20 cellular contexts compared by ENCODE assay signal in the genomic region with DNA sequence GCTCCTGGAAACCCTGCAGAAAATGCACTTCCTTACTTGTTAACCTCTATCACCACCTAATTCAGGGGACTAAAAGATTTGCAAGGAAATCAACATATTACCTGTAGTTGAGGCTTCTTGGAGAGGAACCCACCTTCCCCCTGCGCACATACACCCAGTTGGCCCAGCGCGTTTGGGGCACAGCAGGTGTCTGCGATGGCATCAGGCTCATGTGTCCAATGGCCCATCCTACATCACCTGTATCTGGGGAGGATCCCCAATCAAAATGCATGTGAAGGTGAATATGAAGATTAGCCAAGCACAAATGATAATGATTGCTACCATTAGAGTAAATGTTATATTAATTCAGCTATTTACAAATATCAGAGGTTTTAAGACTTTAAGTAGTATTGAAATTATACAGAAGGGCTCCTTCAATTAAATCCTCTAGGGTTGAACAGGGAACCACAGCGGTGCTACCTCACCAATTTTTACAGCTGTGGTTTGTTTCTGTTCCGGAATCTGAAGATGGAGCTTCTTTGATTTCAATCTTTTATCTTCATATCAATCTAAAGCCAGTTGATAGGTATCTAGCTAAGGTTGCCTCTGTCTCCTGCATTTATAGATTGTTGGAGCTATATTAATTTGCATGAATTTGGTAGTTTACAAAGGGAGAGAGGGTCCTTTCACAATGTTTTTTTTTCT.
"Had no signal": no experiment of that assay in that cellular context is flagged by ENCODE, and none has a peak within 500 bp of the region (broad histone marks: within the 10 kb centered on the region; RNA-seq: fewer than 3 reads in every experiment).

No MANE protein-coding gene starts in this region.

- H3K4me3 Mint-ChIP-seq: immature natural killer cell; memory B cell; mesothelial cell of epicardium; nephron; stimulated activated effector memory CD8-positive, alpha-beta T cell treated with anti-CD3 and anti-CD28 coated beads, Interleukin-12 subunit alpha, Interleukin-12 subunit beta, amount 100 ng/mL, for 72 hours had no signal

- H2AFZ ChIP-seq: parathyroid adenoma had no signal

- H3K36me3 ChIP-seq: left ventricle myocardium inferior, lower lobe of right lung, prostate gland, right lobe of liver, suprapubic skin, thyroid gland, upper lobe of left lung, uterus had no signal

- H3K9me3 Mint-ChIP-seq: immature natural killer cell; memory B cell; mesothelial cell of epicardium; nephron; stimulated activated effector memory CD8-positive, alpha-beta T cell treated with anti-CD3 and anti-CD28 coated beads, Interleukin-12 subunit alpha, Interleukin-12 subunit beta, amount 100 ng/mL, for 72 hours had no signal

- DNase-seq: dermis blood vessel endothelial cell; foreskin keratinocyte; immature natural killer cell; left cardiac atrium; left ventricle myocardium inferior; lower lobe of right lung; right lobe of liver; stimulated activated CD4-positive, alpha-beta T cell treated with anti-CD3 and anti-CD28 coated beads, Interleukin-4, amount 100 ng/mL, for 1 hour; stimulated activated CD8-positive, alpha-beta memory T cell treated with anti-CD3 and anti-CD28 coated beads, Interleukin-4, amount 100 ng/mL, for 48 hours; stimulated activated naive CD8-positive, alpha-beta T cell treated with anti-CD3 and anti-CD28 coated beads, Interleukin-15, Interleukin-2, amounts not matched to agents 100 U/mL and 50 U/mL, for 24 hours; thyroid gland; upper lobe of left lung; uterus had no signal

- H3K36me3 Mint-ChIP-seq: immature natural killer cell; memory B cell; mesothelial cell of epicardium; stimulated activated effector memory CD8-positive, alpha-beta T cell treated with anti-CD3 and anti-CD28 coated beads, Interleukin-12 subunit alpha, Interleukin-12 subunit beta, amount 100 ng/mL, for 72 hours had no signal

- H3K4me1 Mint-ChIP-seq: immature natural killer cell, memory B cell had no signal

- ATAC-seq: foreskin keratinocyte; left cardiac atrium; lower lobe of right lung; right lobe of liver; stimulated activated effector memory CD8-positive, alpha-beta T cell treated with anti-CD3 and anti-CD28 coated beads, Interleukin-12 subunit alpha, Interleukin-12 subunit beta, amount 100 ng/mL, for 72 hours; stimulated activated naive CD8-positive, alpha-beta T cell treated with anti-CD3 and anti-CD28 coated beads, Interleukin-15, Interleukin-2, amounts not matched to agents 100 U/mL and 50 U/mL, for 24 hours had no signal

- H3K9me3 ChIP-seq: left ventricle myocardium inferior, lower lobe of right lung, prostate gland, right lobe of liver, suprapubic skin, thyroid gland, upper lobe of left lung, uterus had no signal

- H3K27ac Mint-ChIP-seq: immature natural killer cell; memory B cell; mesothelial cell of epicardium; nephron; stimulated activated effector memory CD8-positive, alpha-beta T cell treated with anti-CD3 and anti-CD28 coated beads, Interleukin-12 subunit alpha, Interleukin-12 subunit beta, amount 100 ng/mL, for 72 hours had no signal

- H3K79me2 ChIP-seq: parathyroid adenoma had no signal

- H3K4me3 ChIP-seq: left ventricle myocardium inferior, lower lobe of right lung, prostate gland, right lobe of liver, suprapubic skin, thyroid gland, upper lobe of left lung, uterus had no signal

- H3K9ac ChIP-seq: parathyroid adenoma had no signal

- H3K4me1 ChIP-seq: foreskin keratinocyte, left ventricle myocardium inferior, lower lobe of right lung, parathyroid adenoma, prostate gland, right lobe of liver, suprapubic skin, thyroid gland, upper lobe of left lung, uterus had no signal

- H3K27me3 ChIP-seq: foreskin keratinocyte, right lobe of liver, thyroid gland, upper lobe of left lung, uterus had no signal

- H3K27ac ChIP-seq: foreskin keratinocyte, left ventricle myocardium inferior, lower lobe of right lung, parathyroid adenoma, prostate gland, right lobe of liver, suprapubic skin, thyroid gland, upper lobe of left lung, uterus had no signal
